ENCODE assay signal across 19 cellular contexts in the genomic region with DNA sequence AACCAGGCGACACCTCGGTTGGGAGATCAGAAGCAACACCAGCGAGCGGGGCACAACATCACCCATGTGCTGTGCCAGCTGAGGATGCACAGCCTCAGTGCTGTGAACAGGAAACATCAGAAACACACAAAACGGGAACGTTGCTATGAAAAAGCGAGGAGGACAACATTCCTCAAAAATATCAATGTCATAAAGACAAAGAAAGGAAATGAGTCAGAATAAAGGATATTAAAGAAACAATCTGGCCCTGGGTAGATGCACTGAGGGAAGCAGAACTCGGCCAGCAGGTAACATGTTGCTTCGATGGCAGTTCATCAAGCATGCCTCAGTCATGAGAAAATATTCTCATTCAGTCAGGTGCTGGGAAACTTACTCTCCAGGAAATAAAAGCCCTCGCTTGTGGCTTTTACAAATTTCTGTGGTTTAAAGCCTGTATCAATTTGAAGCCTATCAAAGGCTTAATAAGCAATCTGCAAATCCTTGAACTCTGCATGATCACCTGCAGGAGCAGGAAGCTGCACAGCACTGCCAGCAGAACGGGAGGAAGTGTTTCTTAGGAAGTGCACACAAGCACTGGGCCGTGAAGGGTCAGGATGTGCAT.
DNase-seq lines count a peak whose midpoint lies in the region; ATAC-seq and TF ChIP-seq lines count a peak whose summit lies in the region.
"Had no signal": no experiment of that assay in that cellular context is flagged by ENCODE, and none has a peak within 500 bp of the region (broad histone marks: within the 10 kb centered on the region; RNA-seq: fewer than 3 reads in every experiment).

No MANE protein-coding gene starts in this region.

- H3K4me3 ChIP-seq in cardiac fibroblast (replicated peaks in 1 of 2; ENCODE audit: low read depth in 2 of 2, low read length in 2 of 2), result no peak overlapping the region
- H3K4me3 ChIP-seq: lower lobe of right lung, sigmoid colon, tibial artery had no signal

- DNase-seq in NCI-H2107 treated with DMSO at 0.1 percent for 48 hours (lab: John Stamatoyannopoulos, UW; ENCODE audit: unreplicated experiment), result peak; percentile 3
- no peak for DNase-seq in NCI-H2107 (lab: John Stamatoyannopoulos, UW)
- DNase-seq in LHCN-M2 (ENCODE audit: low read depth), result peak; percentile 18
- DNase-seq in cardiac fibroblast (ENCODE audit: low read depth in 2 of 2), result peak; percentile 44 to 64
- peak; percentile 79 to 83 for DNase-seq in lung microvascular endothelial cell (ENCODE audit: low read depth in 2 of 2)
- DNase-seq in NCI-H1417 treated with DMSO at 0.1 percent for 48 hours (lab: John Stamatoyannopoulos, UW), result no peak
- no peak for DNase-seq in activated CD4-positive, alpha-beta T cell treated with anti-CD3 and anti-CD28 coated beads, Interleukin-2, amount 50 U/mL, for 48 hours
- DNase-seq: activated CD4-positive, CD25-positive, alpha-beta regulatory T cell; activated CD8-positive, alpha-beta memory T cell treated with anti-CD3 and anti-CD28 coated beads, Interleukin-2, amount 50 U/mL, for 48 hours; cortex of kidney; GF-D8; lower lobe of right lung; NCI-H1048; NCI-H345; OCI-M1; sigmoid colon; stimulated activated CD4-positive, alpha-beta T cell treated with anti-CD3 and anti-CD28 coated beads, Interleukin-4, amount 100 ng/mL, for 1 hour; tibial artery had no signal

- no peak for ATAC-seq in HG03135 (IDR thresholded peaks at IDR 0.05; ENCODE audit: unreplicated experiment)
- ATAC-seq: lower lobe of right lung had no signal

- TF ChIP-seq CTCF in cardiac fibroblast (IDR thresholded peaks at IDR 0.05; ENCODE audit: low read depth, low read length), result no peak

Comparison
In these comparisons a context has a peak if more than half of its experiments do, and no peak if none do; other contexts are left out.
1. DNase-seq: peak in NCI-H2107 treated with DMSO at 0.1 percent for 48 hours (single experiment), LHCN-M2 (single experiment), cardiac fibroblast (2 of 2) and lung microvascular endothelial cell (2 of 2); none in NCI-H2107 (single experiment), NCI-H1417 treated with DMSO at 0.1 percent for 48 hours (single experiment) and activated CD4-positive, alpha-beta T cell treated with anti-CD3 and anti-CD28 coated beads, Interleukin-2, amount 50 U/mL, for 48 hours (0 of 2).